17 cellular contexts compared by ENCODE assay signal in genomic region chr19:1460033-1460995, GRCh38. TPM values are rescaled to one million over a fixed set of nuclear protein-coding genes. Genes with fewer than 3 reads are reported as not detected.
DNase-seq lines count a peak whose midpoint lies in the region; ATAC-seq, FAIRE-seq and TF ChIP-seq lines count a peak whose summit lies in the region.
"Had no signal": no experiment of that assay in that cellular context is flagged by ENCODE, and none has a peak within 500 bp of the region (broad histone marks: within the 10 kb centered on the region; RNA-seq: fewer than 3 reads in every experiment).

No MANE protein-coding gene starts in this region.

- peak overlapping the region; percentile 68; the same call in 1 of the 2 replicates for H4K8ac ChIP-seq in H1 (ENCODE audit: extremely low read depth, insufficient read depth, low read length)

- H3K36me3 Mint-ChIP-seq in WTC11 = no peaks in the 10 kb centered on the region
- H3K36me3 Mint-ChIP-seq in neural progenitor cell = peaks cover 17% of the 10 kb centered on the region

- peaks cover 3% of the 10 kb centered on the region; the same call in 1 of the 2 replicates for H3K23me2 ChIP-seq in H1 (ENCODE audit: low read depth, low read length)

- no peak overlapping the region for H2BK20ac ChIP-seq in H1 (ENCODE audit: low read length)

- H3K79me2 ChIP-seq in H1 (ENCODE audit: control insufficient read depth in 1 of 2, insufficient read depth in 2 of 2, low read length in 2 of 2) = no peaks in the 10 kb centered on the region
- no peaks in the 10 kb centered on the region for H3K79me2 ChIP-seq in neural progenitor cell (ENCODE audit: low read depth)

- H4K5ac ChIP-seq in H1 (ENCODE audit: insufficient read length, low read depth, low read length) = no peak overlapping the region

- H3K18ac ChIP-seq in H1 (ENCODE audit: extremely low read depth, low read length) = no peak overlapping the region

- no peak overlapping the region for H4K91ac ChIP-seq in H1 (replicated peaks; ENCODE audit: insufficient read length, low read length)

- no peak overlapping the region for H2BK5ac ChIP-seq in H1 (ENCODE audit: low read depth, low read length)

- H3K79me1 ChIP-seq in H1 (ENCODE audit: low read depth, low read length) = no peaks in the 10 kb centered on the region; the same call in 1 of the 2 replicates

- no peak overlapping the region for H3K27ac Mint-ChIP-seq in WTC11
- no peak overlapping the region for H3K27ac Mint-ChIP-seq in neural progenitor cell
- H3K27ac Mint-ChIP-seq: CD4-positive, alpha-beta T cell; HFFc6 had no signal

- 94% methylated on average over 36 of the region's 36 CpGs; no CpG with 5 or more reads in 1 of the 2 experiments for whole genome bisulfite sequencing in H1 (ENCODE audit: extremely low coverage in 1 of 2, insufficient coverage in 1 of 2, insufficient read length in 1 of 2, insufficient replicate concordance in 2 of 2, low coverage in 1 of 2, low lambda C conversion rate in 2 of 2, missing lambda C conversion rate in 1 of 2), 2 experiments

- H3K4me1 Mint-ChIP-seq in WTC11 (peaks cover 3% of the 10 kb centered on the region; the same call in 1 of the 2 replicates), neural progenitor cell (peaks cover 6% of the 10 kb centered on the region)

- H3K36me3 ChIP-seq in HEK293 (ENCODE audit: control insufficient read depth in 2 of 2, insufficient read depth in 1 of 2, low read length in 2 of 2) = peaks cover 0 to 20% of the 10 kb centered on the region in 2 experiments; a peak in 1 of 3 replicates
- peaks cover 0 to 2% (median 0%) of the 10 kb centered on the region in 4 experiments; a peak in 2 of 8 replicates for H3K36me3 ChIP-seq in H1 (ENCODE audit: control insufficient read depth in 2 of 4, insufficient read depth in 4 of 4, low read length in 3 of 4)
- H3K36me3 ChIP-seq in neural progenitor cell = no peaks in the 10 kb centered on the region

- no peak overlapping the region for H2BK15ac ChIP-seq in H1 (ENCODE audit: low read length)

- no peak for TF ChIP-seq EP300 in H1 (IDR thresholded peaks at IDR 0.05; ENCODE audit: borderline replicate concordance in 1 of 2, low read depth in 2 of 2, low read length in 2 of 2)

- no peak overlapping the region for H2AK5ac ChIP-seq in H1 (ENCODE audit: low read depth, low read length)

- H3K4me1 ChIP-seq in HEK293 (ENCODE audit: control insufficient read depth, insufficient read depth, low read length) = no peaks in the 10 kb centered on the region
- peaks cover 0 to 13% (median 9%) of the 10 kb centered on the region in 4 experiments; a peak in 5 of 7 replicates for H3K4me1 ChIP-seq in H1 (replicated peaks in 1 of 4; ENCODE audit: control insufficient read depth in 3 of 4, insufficient read depth in 4 of 4, low read length in 3 of 4)
- no peaks in the 10 kb centered on the region for H3K4me1 ChIP-seq in neural progenitor cell
- H3K4me1 ChIP-seq: BE2C, Caco-2 had no signal

- H3K4me3 ChIP-seq in HEK293 (ENCODE audit: low read depth, low read length) (no peak overlapping the region), H1 (ENCODE audit: extremely low read depth in 1 of 4, insufficient read depth in 2 of 4, low read depth in 3 of 4, low read length in 4 of 4) (no peak overlapping the region), neural progenitor cell (no peak overlapping the region)
- H3K4me3 ChIP-seq: GM23248 had no signal

- no peak overlapping the region for H3K23ac ChIP-seq in H1 (ENCODE audit: insufficient read length)

- ATAC-seq in WTC11 = no peak
- ATAC-seq in HG03175 (IDR thresholded peaks at IDR 0.05; ENCODE audit: unreplicated experiment) = no peak

- no peak overlapping the region for H3K4me3 Mint-ChIP-seq in WTC11
- no peak overlapping the region for H3K4me3 Mint-ChIP-seq in neural progenitor cell
- H3K4me3 Mint-ChIP-seq: CD4-positive, alpha-beta T cell; HFFc6 had no signal

- H3K27me3 Mint-ChIP-seq in WTC11 (ENCODE audit: low read depth) = peaks cover 45% of the 10 kb centered on the region
- peaks cover 20% of the 10 kb centered on the region for H3K27me3 Mint-ChIP-seq in neural progenitor cell (ENCODE audit: insufficient read depth, low read depth)

- TF ChIP-seq CTCF in HEK293 (tag by site-specific recombination; IDR thresholded peaks at IDR 0.05) (no peak), WTC11 (IDR thresholded peaks at IDR 0.05) (no peak), H1 (IDR thresholded peaks at IDR 0.05; ENCODE audit: control extremely low read depth in 1 of 3, insufficient read depth in 1 of 3, low read depth in 1 of 3, low read length in 3 of 3) (no peak), neural progenitor cell (IDR thresholded peaks at IDR 0.05) (no peak)

- no peak overlapping the region for H2BK120ac ChIP-seq in H1 (replicated peaks; ENCODE audit: low read depth, low read length)

- DNase-seq in WTC11 (ENCODE audit: low spot score) (peak; percentile 7), H1 (ENCODE audit: low read depth in 1 of 2, low spot score in 2 of 2) (no peak), neural progenitor cell (ENCODE audit: low spot score) (no peak)
- DNase-seq: BE2C; Caco-2; CD4-positive, alpha-beta T cell; GM23248; HCEC 1CT; HFFc6 had no signal

- no peak overlapping the region for H3K4ac ChIP-seq in H1 (replicated peaks; ENCODE audit: insufficient read length, low read depth, low read length)

- H3K9ac ChIP-seq in H1 (replicated peaks in 1 of 4; ENCODE audit: extremely low read depth in 1 of 4, low read depth in 3 of 4, low read length in 3 of 4) = no peak overlapping the region
- H3K9ac ChIP-seq in neural progenitor cell = no peak overlapping the region
- H3K9ac ChIP-seq: GM23248 had no signal

- H3K27me3 ChIP-seq in H1 (replicated peaks in 1 of 4; ENCODE audit: control insufficient read depth in 3 of 4, extremely low read depth in 1 of 4, insufficient read depth in 3 of 4, low read length in 3 of 4) = peaks cover 6 to 24% (median 14%) of the 10 kb centered on the region in 4 experiments
- peaks cover 72% of the 10 kb centered on the region for H3K27me3 ChIP-seq in neural progenitor cell
- H3K27me3 ChIP-seq: BE2C had no signal

- TF ChIP-seq RAD21 in H1 (IDR thresholded peaks at IDR 0.05 in 1 of 2, conservative IDR thresholded peaks at IDR 0.05 in 1 of 2; ENCODE audit: low read depth in 2 of 2, low read length in 2 of 2) = no peak

- POLR2A ChIA-PET in HEK293 (lab: Yijun Ruan, JAX) = no interaction called here
- POLR2A ChIA-PET in WTC11 (lab: Charles Lee) = no interaction called here
- POLR2A ChIA-PET in H1 (lab: Charles Lee; ENCODE audit: partially characterized antibody) = no interaction called here

- no peak overlapping the region for H3K4me2 ChIP-seq in H1 (ENCODE audit: insufficient read depth in 1 of 2, low read depth in 2 of 2, low read length in 2 of 2)
- no peak overlapping the region for H3K4me2 ChIP-seq in neural progenitor cell

- CTCF ChIA-PET in HEK293 (lab: Yijun Ruan, JAX) = interaction anchor here (0.6 kb wide), 1 partner anchor 212 kb away, joined by 4 read pairs; no protein-coding TSS in a partner anchor
- CTCF ChIA-PET in WTC11 (lab: Charles Lee) = no interaction called here
- CTCF ChIA-PET in H1 (lab: Charles Lee; ENCODE audit: partially characterized antibody) = interaction anchor here (0.5 to 1.1 kb wide), 3 partner anchors 13 to 705 kb away, joined by 3 to 5 read pairs (median 3); no protein-coding TSS in a partner anchor

- peaks cover 6% of the 10 kb centered on the region for H3F3A ChIP-seq in neural progenitor cell (ENCODE audit: low read depth)

- H2AFZ ChIP-seq in H1 (ENCODE audit: low read length) (no peak overlapping the region), neural progenitor cell (replicated peaks) (no peak overlapping the region)
- H2AFZ ChIP-seq: GM23248 had no signal

- no peak overlapping the region for H3K56ac ChIP-seq in H1 (replicated peaks; ENCODE audit: insufficient read length, low read depth, low read length)

- H4K20me1 ChIP-seq in H1 (replicated peaks in 1 of 2; ENCODE audit: control insufficient read depth in 1 of 2, insufficient read depth in 2 of 2, low read length in 2 of 2) (peaks cover 2 to 9% of the 10 kb centered on the region in 2 experiments), neural progenitor cell (ENCODE audit: low read depth) (peaks cover 88% of the 10 kb centered on the region)

- no peak overlapping the region for H3K27ac ChIP-seq in HEK293 (ENCODE audit: extremely low read depth, low read depth, low read length)
- H3K27ac ChIP-seq in H1 (ENCODE audit: low read depth, low read length) = no peak overlapping the region
- H3K27ac ChIP-seq in temporal lobe (ENCODE audit: low read depth, low read length) = peak overlapping the region; percentile 6
- no peak overlapping the region for H3K27ac ChIP-seq in neural progenitor cell
- H3K27ac ChIP-seq: GM23248 had no signal

- FAIRE-seq in H1 (lab: Jason Lieb, UNC) = no peak
- FAIRE-seq: D721Med, G401.6, GM12892, GM18507, H54 had no signal

- H3K14ac ChIP-seq in H1 (ENCODE audit: insufficient read length) = no peak overlapping the region

- no peaks in the 10 kb centered on the region for H3K9me3 ChIP-seq in HEK293 (ENCODE audit: control insufficient read depth, insufficient read depth, low read depth, low read length)
- no peaks in the 10 kb centered on the region for H3K9me3 ChIP-seq in H1 (ENCODE audit: insufficient read depth in 2 of 2, low read depth in 1 of 2, low read length in 1 of 2)
- H3K9me3 ChIP-seq in neural progenitor cell (ENCODE audit: low read depth) = no peaks in the 10 kb centered on the region
- H3K9me3 ChIP-seq: BE2C, Caco-2 had no signal

- no peaks in the 10 kb centered on the region for H3K9me3 Mint-ChIP-seq in WTC11
- no peaks in the 10 kb centered on the region for H3K9me3 Mint-ChIP-seq in neural progenitor cell
- H3K9me3 Mint-ChIP-seq: CD4-positive, alpha-beta T cell; HFFc6 had no signal

- no peak for TF ChIP-seq POLR2A in H1 (IDR thresholded peaks at IDR 0.05; ENCODE audit: control extremely low read depth in 1 of 2, low read depth in 2 of 2, low read length in 2 of 2)

- H2BK12ac ChIP-seq in H1 (ENCODE audit: low read depth, low read length) = no peak overlapping the region

RNA-seq across cellular contexts. Expression of gene APC2, which starts 10.4 kb away (rescaled TPM):
- total RNA-seq in WTC11 (2021) (1.0 to 1.4 TPM (median 1.1 TPM) in 3 replicates), temporal lobe (193 TPM), neural progenitor cell (ENCODE audit: low replicate concordance) (1.3 and 12.2 TPM in 2 replicates)
- total RNA-seq in H1 (2021; fragmentation: NEBNext Ultra II Directional; extraction: Animal tissue kit (Norgen Biotek cat#: 25700)) = 3.7 and 4.1 TPM in 2 replicates
- polyA plus RNA-seq in H1 (2011; rRNA removed) = 1.3 and 3.3 TPM in 2 replicates
- 3.6 TPM for polyA plus RNA-seq in H1 (2011; cell fraction: cytosol; rRNA removed)
- polyA plus RNA-seq in H1 (2011; cell fraction: nucleus; rRNA removed) = 12.1 TPM
- polyA plus RNA-seq in H1 (2012, experiment 1 of 2) = 1.2 to 2.5 TPM (median 1.6 TPM) in 4 replicates
- 0.91 TPM for polyA plus RNA-seq in H1 (2012, experiment 2 of 2)
- 0.39 TPM for polyA plus RNA-seq in H1 (2013, experiment 1 of 2)
- polyA plus RNA-seq in H1 (2013, experiment 2 of 2) = 0.31 TPM
- 3.3 and 4.3 TPM in 2 replicates for polyA minus RNA-seq in H1 (2011; rRNA and poly(A)+ RNA removed)
- 7.2 TPM for polyA minus RNA-seq in H1 (2011; cell fraction: cytosol; rRNA and poly(A)+ RNA removed)
- polyA minus RNA-seq in H1 (2011; cell fraction: nucleus; rRNA and poly(A)+ RNA removed) = 16.9 TPM

RNA-seq across cellular contexts. Expression of gene C19orf25, which starts 18.7 kb away (rescaled TPM):
- 56.5 to 65.7 TPM (median 60.4 TPM) in 3 replicates for total RNA-seq in WTC11 (2021)
- 41.3 and 41.4 TPM in 2 replicates for total RNA-seq in H1 (2021; fragmentation: NEBNext Ultra II Directional; extraction: Animal tissue kit (Norgen Biotek cat#: 25700))
- 67.4 and 92.2 TPM in 2 replicates for polyA plus RNA-seq in H1 (2011; rRNA removed)
- polyA plus RNA-seq in H1 (2011; cell fraction: cytosol; rRNA removed) = 63.6 TPM
- polyA plus RNA-seq in H1 (2011; cell fraction: nucleus; rRNA removed) = 64.5 TPM
- 25.3 to 39.5 TPM (median 37.9 TPM) in 4 replicates for polyA plus RNA-seq in H1 (2012, experiment 1 of 2)
- 36.7 TPM for polyA plus RNA-seq in H1 (2012, experiment 2 of 2)
- polyA plus RNA-seq in H1 (2013, experiment 1 of 2) = 39.5 TPM
- polyA plus RNA-seq in H1 (2013, experiment 2 of 2) = 40.6 TPM
- 12.2 and 15.1 TPM in 2 replicates for polyA minus RNA-seq in H1 (2011; rRNA and poly(A)+ RNA removed)
- polyA minus RNA-seq in H1 (2011; cell fraction: cytosol; rRNA and poly(A)+ RNA removed) = 22.1 TPM
- 35.7 TPM for polyA minus RNA-seq in H1 (2011; cell fraction: nucleus; rRNA and poly(A)+ RNA removed)
- total RNA-seq in temporal lobe = 13.5 TPM
- 14.4 and 40.4 TPM in 2 replicates for total RNA-seq in neural progenitor cell (ENCODE audit: low replicate concordance)

RNA-seq across cellular contexts. Expression of gene RPS15, which starts 22.1 kb away (rescaled TPM):
- total RNA-seq in WTC11 (2021) = 1,932 to 2,169 TPM (median 2,158 TPM) in 3 replicates
- total RNA-seq in H1 (2021; fragmentation: NEBNext Ultra II Directional; extraction: Animal tissue kit (Norgen Biotek cat#: 25700)) = 1,562 and 1,589 TPM in 2 replicates
- 3,890 and 4,770 TPM in 2 replicates for polyA plus RNA-seq in H1 (2011; rRNA removed)
- polyA plus RNA-seq in H1 (2011; cell fraction: cytosol; rRNA removed) = 4,361 TPM
- 2,705 TPM for polyA plus RNA-seq in H1 (2011; cell fraction: nucleus; rRNA removed)
- polyA plus RNA-seq in H1 (2012, experiment 1 of 2) = 2,291 to 3,052 TPM (median 2,740 TPM) in 4 replicates
- 8,937 TPM for polyA plus RNA-seq in H1 (2012, experiment 2 of 2)
- 2,700 TPM for polyA plus RNA-seq in H1 (2013, experiment 1 of 2)
- 2,703 TPM for polyA plus RNA-seq in H1 (2013, experiment 2 of 2)
- 313 and 344 TPM in 2 replicates for polyA minus RNA-seq in H1 (2011; rRNA and poly(A)+ RNA removed)
- polyA minus RNA-seq in H1 (2011; cell fraction: cytosol; rRNA and poly(A)+ RNA removed) = 991 TPM
- polyA minus RNA-seq in H1 (2011; cell fraction: nucleus; rRNA and poly(A)+ RNA removed) = 590 TPM
- 418 TPM for total RNA-seq in temporal lobe
- total RNA-seq in neural progenitor cell (ENCODE audit: low replicate concordance) = 1,918 and 2,648 TPM in 2 replicates

RNA-seq across cellular contexts. Expression of gene PCSK4, which starts 29.8 kb away (rescaled TPM):
- 18.6 to 22.4 TPM (median 21.5 TPM) in 3 replicates for total RNA-seq in WTC11 (2021)
- total RNA-seq in H1 (2021; fragmentation: NEBNext Ultra II Directional; extraction: Animal tissue kit (Norgen Biotek cat#: 25700)) = 9.7 and 9.8 TPM in 2 replicates
- polyA plus RNA-seq in H1 (2011; rRNA removed) = 10.7 and 18.3 TPM in 2 replicates
- polyA plus RNA-seq in H1 (2011; cell fraction: cytosol; rRNA removed) = 13.4 TPM
- 104 TPM for polyA plus RNA-seq in H1 (2011; cell fraction: nucleus; rRNA removed)
- polyA plus RNA-seq in H1 (2012, experiment 1 of 2) = 7.7 to 16.1 TPM (median 11.6 TPM) in 4 replicates
- polyA plus RNA-seq in H1 (2012, experiment 2 of 2) = 5.0 TPM
- 8.5 TPM for polyA plus RNA-seq in H1 (2013, experiment 1 of 2)
- polyA plus RNA-seq in H1 (2013, experiment 2 of 2) = 5.6 TPM
- polyA minus RNA-seq in H1 (2011; rRNA and poly(A)+ RNA removed) = 1.6 and 1.9 TPM in 2 replicates
- polyA minus RNA-seq in H1 (2011; cell fraction: cytosol; rRNA and poly(A)+ RNA removed) = 8.1 TPM
- polyA minus RNA-seq in H1 (2011; cell fraction: nucleus; rRNA and poly(A)+ RNA removed) = 14.3 TPM
- 2.2 TPM for total RNA-seq in temporal lobe
- 3.6 and 12.5 TPM in 2 replicates for total RNA-seq in neural progenitor cell (ENCODE audit: low replicate concordance)

RNA-seq across cellular contexts. Expression of gene REEP6, which starts 30.7 kb away (rescaled TPM):
- total RNA-seq in WTC11 (2021) = 17.0 to 19.5 TPM (median 19.1 TPM) in 3 replicates
- 12.6 and 13.4 TPM in 2 replicates for total RNA-seq in H1 (2021; fragmentation: NEBNext Ultra II Directional; extraction: Animal tissue kit (Norgen Biotek cat#: 25700))
- polyA plus RNA-seq in H1 (2011; rRNA removed) = 20.7 and 31.4 TPM in 2 replicates
- polyA plus RNA-seq in H1 (2011; cell fraction: cytosol; rRNA removed) = 12.6 TPM
- 14.4 TPM for polyA plus RNA-seq in H1 (2011; cell fraction: nucleus; rRNA removed)
- polyA plus RNA-seq in H1 (2012, experiment 1 of 2) = 8.7 to 19.5 TPM (median 15.4 TPM) in 4 replicates
- polyA plus RNA-seq in H1 (2012, experiment 2 of 2) = 12.8 TPM
- 17.9 TPM for polyA plus RNA-seq in H1 (2013, experiment 1 of 2)
- 25.1 TPM for polyA plus RNA-seq in H1 (2013, experiment 2 of 2)
- polyA minus RNA-seq in H1 (2011; rRNA and poly(A)+ RNA removed) = 4.2 and 5.5 TPM in 2 replicates
- 13.8 TPM for polyA minus RNA-seq in H1 (2011; cell fraction: cytosol; rRNA and poly(A)+ RNA removed)
- 6.6 TPM for polyA minus RNA-seq in H1 (2011; cell fraction: nucleus; rRNA and poly(A)+ RNA removed)
- total RNA-seq in temporal lobe = 0.98 TPM
- total RNA-seq in neural progenitor cell (ENCODE audit: low replicate concordance) = 4.8 and 13.0 TPM in 2 replicates

Comparison
In these comparisons a context has a peak if more than half of its experiments do, and no peak if none do; other contexts are left out.
1. RNA of gene APC2, which starts 10.4 kb away (total RNA-seq): 193 TPM in temporal lobe (single experiment); 3.7 to 4.1 TPM in H1, 1.0 to 1.4 TPM in WTC11 and 1.3 to 12.2 TPM in neural progenitor cell; every median in the first group is over 10 times any median in the second.